In genomic region chr10:5575144-5575481, GRCh38 we compare ENCODE assay signal across 1 cellular context.
A peak's percentile ranks its signal among the peaks of the same experiment; 100 is the strongest.
TF ChIP-seq lines count a peak whose summit lies in the region.

No MANE protein-coding gene starts in this region.

TF ChIP-seq in HepG2, 621 proteins besides CTCF, POLR2A, EP300 and RAD21 (continued from another document):
- no peak for TF ChIP-seq ZBTB26 (CRISPR knock-in tag; IDR thresholded peaks at IDR 0.05; ENCODE audit: borderline replicate concordance)
- TF ChIP-seq ATF7 (IDR thresholded peaks at IDR 0.05): no peak
- TF ChIP-seq ATF7 (CRISPR knock-in tag; IDR thresholded peaks at IDR 0.05): no peak
- TF ChIP-seq, protein P1, sequence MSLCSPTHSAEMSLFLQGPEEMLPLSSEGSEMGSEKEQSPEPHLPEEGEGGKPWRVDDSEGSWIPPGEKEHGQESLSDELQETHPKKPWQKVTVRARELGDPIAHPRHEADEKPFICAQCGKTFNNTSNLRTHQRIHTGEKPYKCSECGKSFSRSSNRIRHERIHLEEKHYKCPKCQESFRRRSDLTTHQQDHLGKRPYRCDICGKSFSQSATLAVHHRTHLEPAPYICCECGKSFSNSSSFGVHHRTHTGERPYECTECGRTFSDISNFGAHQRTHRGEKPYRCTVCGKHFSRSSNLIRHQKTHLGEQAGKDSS (CRISPR knock-in tag; IDR thresholded peaks at IDR 0.05; ENCODE audit: borderline replicate concordance, low read depth): no peak
- TF ChIP-seq, protein P2, sequence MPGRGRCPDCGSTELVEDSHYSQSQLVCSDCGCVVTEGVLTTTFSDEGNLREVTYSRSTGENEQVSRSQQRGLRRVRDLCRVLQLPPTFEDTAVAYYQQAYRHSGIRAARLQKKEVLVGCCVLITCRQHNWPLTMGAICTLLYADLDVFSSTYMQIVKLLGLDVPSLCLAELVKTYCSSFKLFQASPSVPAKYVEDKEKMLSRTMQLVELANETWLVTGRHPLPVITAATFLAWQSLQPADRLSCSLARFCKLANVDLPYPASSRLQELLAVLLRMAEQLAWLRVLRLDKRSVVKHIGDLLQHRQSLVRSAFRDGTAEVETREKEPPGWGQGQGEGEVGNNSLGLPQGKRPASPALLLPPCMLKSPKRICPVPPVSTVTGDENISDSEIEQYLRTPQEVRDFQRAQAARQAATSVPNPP (CRISPR knock-in tag; IDR thresholded peaks at IDR 0.05): no peak
- TF ChIP-seq NPAS2 (CRISPR knock-in tag; IDR thresholded peaks at IDR 0.05; ENCODE audit: borderline replicate concordance): no peak
- TF ChIP-seq HOXA3 (CRISPR knock-in tag; IDR thresholded peaks at IDR 0.05): no peak
- TF ChIP-seq ZNF768 (CRISPR knock-in tag; IDR thresholded peaks at IDR 0.05): peak; percentile 54; the same call in 1 of the 2 replicates
- TF ChIP-seq, protein P3, sequence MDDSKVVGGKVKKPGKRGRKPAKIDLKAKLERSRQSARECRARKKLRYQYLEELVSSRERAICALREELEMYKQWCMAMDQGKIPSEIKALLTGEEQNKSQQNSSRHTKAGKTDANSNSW (CRISPR knock-in tag; IDR thresholded peaks at IDR 0.05; ENCODE audit: borderline replicate concordance): no peak
- no peak for TF ChIP-seq NFYB (CRISPR knock-in tag; IDR thresholded peaks at IDR 0.05)
- no peak for TF ChIP-seq PAWR (CRISPR knock-in tag; IDR thresholded peaks at IDR 0.05; ENCODE audit: borderline replicate concordance)
- no peak for TF ChIP-seq ARID4A (CRISPR knock-in tag; IDR thresholded peaks at IDR 0.05; ENCODE audit: borderline replicate concordance)
- no peak for TF ChIP-seq NCOR1 (IDR thresholded peaks at IDR 0.05; ENCODE audit: borderline replicate concordance, low read length)
- no peak for TF ChIP-seq IKZF1 (IDR thresholded peaks at IDR 0.05)
- TF ChIP-seq TP53 (CRISPR knock-in tag; conservative IDR thresholded peaks at IDR 0.05): no peak
- TF ChIP-seq, protein P4, sequence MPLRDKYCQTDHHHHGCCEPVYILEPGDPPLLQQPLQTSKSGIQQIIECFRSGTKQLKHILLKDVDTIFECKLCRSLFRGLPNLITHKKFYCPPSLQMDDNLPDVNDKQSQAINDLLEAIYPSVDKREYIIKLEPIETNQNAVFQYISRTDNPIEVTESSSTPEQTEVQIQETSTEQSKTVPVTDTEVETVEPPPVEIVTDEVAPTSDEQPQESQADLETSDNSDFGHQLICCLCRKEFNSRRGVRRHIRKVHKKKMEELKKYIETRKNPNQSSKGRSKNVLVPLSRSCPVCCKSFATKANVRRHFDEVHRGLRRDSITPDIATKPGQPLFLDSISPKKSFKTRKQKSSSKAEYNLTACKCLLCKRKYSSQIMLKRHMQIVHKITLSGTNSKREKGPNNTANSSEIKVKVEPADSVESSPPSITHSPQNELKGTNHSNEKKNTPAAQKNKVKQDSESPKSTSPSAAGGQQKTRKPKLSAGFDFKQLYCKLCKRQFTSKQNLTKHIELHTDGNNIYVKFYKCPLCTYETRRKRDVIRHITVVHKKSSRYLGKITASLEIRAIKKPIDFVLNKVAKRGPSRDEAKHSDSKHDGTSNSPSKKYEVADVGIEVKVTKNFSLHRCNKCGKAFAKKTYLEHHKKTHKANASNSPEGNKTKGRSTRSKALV (CRISPR knock-in tag; IDR thresholded peaks at IDR 0.05): no peak
- TF ChIP-seq, protein P5, sequence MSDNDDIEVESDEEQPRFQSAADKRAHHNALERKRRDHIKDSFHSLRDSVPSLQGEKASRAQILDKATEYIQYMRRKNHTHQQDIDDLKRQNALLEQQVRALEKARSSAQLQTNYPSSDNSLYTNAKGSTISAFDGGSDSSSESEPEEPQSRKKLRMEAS (IDR thresholded peaks at IDR 0.05): no peak
- no peak for TF ChIP-seq ZBTB39 (CRISPR knock-in tag; IDR thresholded peaks at IDR 0.05)
- TF ChIP-seq ZNF224 (CRISPR knock-in tag; IDR thresholded peaks at IDR 0.05): no peak
